ENCODE assay signal across 1 cellular context in genomic region chr12:65940744-65941143, GRCh38.
TF ChIP-seq lines count a peak whose summit lies in the region.

No MANE protein-coding gene starts in this region.

TF ChIP-seq in HCT116, 20 proteins besides CTCF, POLR2A, EP300 and RAD21 (continued from another document):
- TF ChIP-seq ELF1 (IDR thresholded peaks at IDR 0.05; ENCODE audit: borderline replicate concordance, low read depth) = no peak
